Comparison of ENCODE assay signal across 28 cellular contexts in genomic region chr15:68958597-68958996, GRCh38. TPM values are rescaled to one million over a fixed set of nuclear protein-coding genes. Genes with fewer than 3 reads are reported as not detected.
"Had no signal": no experiment of that assay in that cellular context is flagged by ENCODE, and none has a peak within 500 bp of the region (broad histone marks: within the 10 kb centered on the region; RNA-seq: fewer than 3 reads in every experiment).

No MANE protein-coding gene starts in this region.

- H3K36me3 ChIP-seq: stomach, suprapubic skin, thoracic aorta, thyroid gland, tibial artery, tibial nerve, transverse colon, upper lobe of left lung, upper lobe of right lung, uterus, vagina had no signal

- H3K4me3 ChIP-seq: stomach, suprapubic skin, thoracic aorta, thyroid gland, tibial artery, tibial nerve, transverse colon, upper lobe of left lung, upper lobe of right lung, uterus, vagina had no signal

- ATAC-seq: stimulated activated effector memory CD8-positive, alpha-beta T cell treated with anti-CD3 and anti-CD28 coated beads, Interleukin-12 subunit alpha, Interleukin-12 subunit beta, amount 100 ng/mL, for 72 hours; stimulated activated memory B cell treated with anti-CD40 and anti-IgM and Interleukin-4, amounts not matched to agents 10 μg/mL and 1 μg/mL and 100 μg/mL, for 72 hours; stimulated activated naive B cell treated with anti-CD40 and anti-IgM and Interleukin-4, amounts not matched to agents 10 μg/mL and 1 μg/mL and 100 μg/mL, for 72 hours; stimulated activated naive CD8-positive, alpha-beta T cell treated with anti-CD3 and anti-CD28 coated beads, Interleukin-15, amount 100 ng/mL, for 72 hours; stimulated activated naive CD8-positive, alpha-beta T cell treated with anti-CD3 and anti-CD28 coated beads, Interleukin-15, Interleukin-2, amounts not matched to agents 100 U/mL and 50 U/mL, for 24 hours; upper lobe of right lung had no signal

- H3K27me3 ChIP-seq: stomach, testis, thyroid gland, tibial nerve, upper lobe of left lung, uterus, vagina had no signal

- DNase-seq: stimulated activated CD4-positive, alpha-beta T cell treated with anti-CD3 and anti-CD28 coated beads, Interleukin-2, amount 100 ng/mL, for 48 hours; stimulated activated CD4-positive, alpha-beta T cell treated with anti-CD3 and anti-CD28 coated beads, Interleukin-4, amount 100 ng/mL, for 1 hour; stimulated activated CD4-positive, alpha-beta T cell treated with anti-CD3 and anti-CD28 coated beads, Interleukin-4, amount 100 ng/mL, for 24 hours; stimulated activated CD4-positive, alpha-beta T cell treated with anti-CD3 and anti-CD28 coated beads, Interleukin-4, amount 100 ng/mL, for 4 hours; stimulated activated CD8-positive, alpha-beta memory T cell treated with anti-CD3 and anti-CD28 coated beads, Interleukin-4, amount 100 ng/mL, for 48 hours; stimulated activated naive B cell treated with anti-CD40 and anti-IgM and Interleukin-4, amounts not matched to agents 10 μg/mL and 1 μg/mL and 100 μg/mL, for 72 hours; stimulated activated naive CD4-positive, alpha-beta T cell; stimulated activated naive CD4-positive, alpha-beta T cell treated with Interleukin-2 at 50 U/mL for 16 hours; stimulated activated naive CD8-positive, alpha-beta T cell treated with anti-CD3 and anti-CD28 coated beads, Interleukin-15, amount 100 ng/mL, for 72 hours; stimulated activated naive CD8-positive, alpha-beta T cell treated with anti-CD3 and anti-CD28 coated beads, Interleukin-15, Interleukin-2, amounts not matched to agents 100 U/mL and 50 U/mL, for 24 hours; stomach; substantia nigra; testis; thyroid gland; tibial artery; transverse colon; trophoblast cell; upper lobe of right lung; uterus had no signal

- H3K27ac ChIP-seq: stomach, suprapubic skin, testis, thoracic aorta, thyroid gland, tibial artery, tibial nerve, transverse colon, upper lobe of left lung, upper lobe of right lung, uterus, vagina had no signal

- H3K4me1 ChIP-seq: stomach, suprapubic skin, testis, thyroid gland, tibial artery, tibial nerve, transverse colon, upper lobe of right lung, uterus, vagina had no signal

- H3K9me3 ChIP-seq: stomach, suprapubic skin, testis, thoracic aorta, thyroid gland, tibial artery, transverse colon, upper lobe of left lung, upper lobe of right lung, uterus, vagina had no signal

- FAIRE-seq: urothelium cell line had no signal

RNA-seq across cellular contexts. Expression of gene NOX5, which starts 55.9 kb away (rescaled TPM):
- total RNA-seq: temporal lobe had no signal
